Comparison of ENCODE assay signal across 1 cellular context in genomic region chr12:114434341-114434740, GRCh38.
TF ChIP-seq lines count a peak whose summit lies in the region.

No MANE protein-coding gene starts in this region.

TF ChIP-seq in IMR-90, 13 proteins besides CTCF, POLR2A, EP300 and RAD21:
- TF ChIP-seq RCOR1 (IDR thresholded peaks at IDR 0.05; ENCODE audit: insufficient replicate concordance, low read length) (no peak), MAFK (IDR thresholded peaks at IDR 0.05; ENCODE audit: low read depth, low read length) (no peak), CEBPB (IDR thresholded peaks at IDR 0.05; ENCODE audit: low read depth, low read length) (no peak)
